15 cellular contexts compared by ENCODE assay signal in genomic region chr15:62244762-62245161, GRCh38.
"Had no signal": no experiment of that assay in that cellular context is flagged by ENCODE, and none has a peak within 500 bp of the region (broad histone marks: within the 10 kb centered on the region; RNA-seq: fewer than 3 reads in every experiment).

No MANE protein-coding gene starts in this region.

- FAIRE-seq: keratinocyte had no signal

- H3K9me3 ChIP-seq: adrenal gland, suprapubic skin had no signal

- H3K4me3 ChIP-seq: adrenal gland, cardiac muscle cell, hepatocyte, neural progenitor cell, suprapubic skin had no signal

- H3K27me3 ChIP-seq: adrenal gland, cardiac muscle cell, hepatocyte, neural progenitor cell, suprapubic skin had no signal

- H3K4me1 ChIP-seq: adrenal gland, neural progenitor cell, suprapubic skin had no signal

- H3K27ac ChIP-seq: adrenal gland, cardiac muscle cell, hepatocyte, neural progenitor cell, suprapubic skin had no signal

- H3K4me2 ChIP-seq: hepatocyte, neural progenitor cell had no signal

- H3K36me3 ChIP-seq: adrenal gland, cardiac muscle cell, neural progenitor cell, suprapubic skin had no signal

- ATAC-seq: activated CD4-positive, CD25-positive, alpha-beta regulatory T cell treated with anti-CD3 and anti-CD28 coated beads, Interleukin-2, amount 50 U/mL, for 24 hours; activated T-cell treated with anti-CD3 and anti-CD28 coated beads, Interleukin-2, amount 50 U/mL, for 4 hours; esophagus mucosa; left lobe of liver; stimulated activated naive B cell treated with anti-CD40 and anti-IgM and Interleukin-4, amounts not matched to agents 10 μg/mL and 1 μg/mL and 100 μg/mL, for 72 hours had no signal

- H2AFZ ChIP-seq: hepatocyte, neural progenitor cell had no signal

- DNase-seq: activated effector memory CD4-positive, alpha-beta T cell treated with Interleukin-2 at 50 U/mL for 16 hours; activated naive CD4-positive, alpha-beta T cell treated with anti-CD3 and anti-CD28 coated beads, Interleukin-2, amount 50 U/mL, for 16 hours; activated T-cell treated with anti-CD3 and anti-CD28 coated beads, Interleukin-2, amount 50 U/mL, for 4 hours; adrenal gland; naive B cell; stimulated activated CD4-positive, alpha-beta T cell treated with anti-CD3 and anti-CD28 coated beads, Interleukin-4, amount 100 ng/mL, for 1 hour; stimulated activated naive B cell treated with anti-CD40 and anti-IgM and Interleukin-4, amounts not matched to agents 10 μg/mL and 1 μg/mL and 100 μg/mL, for 72 hours had no signal

- H3K79me2 ChIP-seq: hepatocyte had no signal

- H3K9ac ChIP-seq: neural progenitor cell had no signal
